Comparison of ENCODE assay signal across 8 cellular contexts in genomic region chr17:48457080-48457836, GRCh38. TPM values are rescaled to one million over a fixed set of nuclear protein-coding genes. Genes with fewer than 3 reads are reported as not detected.
DNase-seq lines count a peak whose midpoint lies in the region; ATAC-seq and TF ChIP-seq lines count a peak whose summit lies in the region.

No MANE protein-coding gene starts in this region.

- H4K20me1 ChIP-seq in Loucy (ENCODE audit: insufficient read depth, low read length, poor library complexity, severe bottlenecking): no peaks in the 10 kb centered on the region

- no peaks in the 10 kb centered on the region for H3K79me2 ChIP-seq in Loucy (ENCODE audit: insufficient read depth, low read length)

- H2AFZ ChIP-seq in Loucy (ENCODE audit: low read length): no peak overlapping the region

- CTCF ChIA-PET in activated naive CD4-positive, alpha-beta T cell treated with anti-CD3 and anti-CD28 coated beads, Interleukin-2, amount 10 ng/mL, durations not matched to agents 7 days and 5 days (lab: Charles Lee): interaction anchor here (0.6 to 2.7 kb wide), 24 partner anchors 9 to 136 kb away, joined by 3 to 33 read pairs (median 4); partner anchors contain the start of gene HOXB5

- no peaks in the 10 kb centered on the region for H3K9me3 ChIP-seq in Loucy (ENCODE audit: insufficient read depth, low read depth, low read length)

- H3K36me3 ChIP-seq in Loucy (ENCODE audit: insufficient read depth, low read length): no peaks in the 10 kb centered on the region

- peak; percentile 59 for DNase-seq in A172 (ENCODE audit: low spot score)
- peak; percentile 53 for DNase-seq in GM13977 (ENCODE audit: low spot score)
- DNase-seq in SKM-1 (lab: John Stamatoyannopoulos, UW; ENCODE audit: unreplicated experiment): peak; percentile 12
- DNase-seq in activated naive CD4-positive, alpha-beta T cell treated with anti-CD3 and anti-CD28 coated beads, Interleukin-2, amount 10 ng/mL, durations not matched to agents 7 days and 5 days: peak; percentile 80
- DNase-seq in left cardiac atrium: peak; percentile 56
- peak; percentile 82 for DNase-seq in retina

- H3K4me3 Mint-ChIP-seq in activated naive CD4-positive, alpha-beta T cell treated with anti-CD3 and anti-CD28 coated beads, Interleukin-2, amount 10 ng/mL, durations not matched to agents 7 days and 5 days: peak overlapping the region; percentile 61

- peak; percentile 97 for TF ChIP-seq CTCF in GM13977 (IDR thresholded peaks at IDR 0.05; ENCODE audit: extremely low read depth, insufficient read depth, missing control alignments)
- peak; percentile 99 for TF ChIP-seq CTCF in Loucy (conservative IDR thresholded peaks at IDR 0.05; ENCODE audit: low read length)

- in situ Hi-C loops in GM13977 (cut with MboI; ENCODE audit: low pct_unique_long_range_greater_than_20kb, low sequenced_read_pairs, unreplicated experiment): no loop called here

- peaks cover 5% of the 10 kb centered on the region for H3K27me3 Mint-ChIP-seq in activated naive CD4-positive, alpha-beta T cell treated with anti-CD3 and anti-CD28 coated beads, Interleukin-2, amount 10 ng/mL, durations not matched to agents 7 days and 5 days

- peaks cover 15% of the 10 kb centered on the region for H3K36me3 Mint-ChIP-seq in activated naive CD4-positive, alpha-beta T cell treated with anti-CD3 and anti-CD28 coated beads, Interleukin-2, amount 10 ng/mL, durations not matched to agents 7 days and 5 days

- peak overlapping the region; percentile 61 for H3K27ac Mint-ChIP-seq in activated naive CD4-positive, alpha-beta T cell treated with anti-CD3 and anti-CD28 coated beads, Interleukin-2, amount 10 ng/mL, durations not matched to agents 7 days and 5 days

- no peaks in the 10 kb centered on the region for H3K9me2 ChIP-seq in Loucy (replicated peaks; ENCODE audit: low read depth, low read length)

- peaks cover 13% of the 10 kb centered on the region for H3F3A ChIP-seq in Loucy (ENCODE audit: low read depth)

- H3K9me3 Mint-ChIP-seq in activated naive CD4-positive, alpha-beta T cell treated with anti-CD3 and anti-CD28 coated beads, Interleukin-2, amount 10 ng/mL, durations not matched to agents 7 days and 5 days: peaks cover 4% of the 10 kb centered on the region

- H3K4me1 ChIP-seq in Loucy (ENCODE audit: insufficient read depth, low read length, poor library complexity, severe bottlenecking): peaks cover 48% of the 10 kb centered on the region

- peak overlapping the region; percentile 20 for H3K4me3 ChIP-seq in Loucy (ENCODE audit: low read length, poor library complexity, severe bottlenecking)

- H3K4me1 Mint-ChIP-seq in activated naive CD4-positive, alpha-beta T cell treated with anti-CD3 and anti-CD28 coated beads, Interleukin-2, amount 10 ng/mL, durations not matched to agents 7 days and 5 days: peaks cover 61% of the 10 kb centered on the region

- intact Hi-C loops in left cardiac atrium (cut with DNase I): loop anchor here in 1 of 2 donors (5.0 kb wide), 1 partner anchor 200 kb away; no protein-coding TSS in a partner anchor

- H3K9ac ChIP-seq in Loucy (ENCODE audit: low read depth, low read length, poor library complexity, severe bottlenecking): no peak overlapping the region

- H3K27me3 ChIP-seq in Loucy (ENCODE audit: insufficient read depth, low read length, poor library complexity, severe bottlenecking): no peaks in the 10 kb centered on the region

- peak; percentile 79 to 86 for ATAC-seq in left cardiac atrium
- ATAC-seq in HG03520 (IDR thresholded peaks at IDR 0.05; ENCODE audit: unreplicated experiment): no peak

- H3K4me2 ChIP-seq in Loucy (ENCODE audit: low read depth, low read length, poor library complexity, severe bottlenecking): peak overlapping the region; percentile 49

RNA-seq across cellular contexts. Expression of gene SKAP1, which starts 27.2 kb away (rescaled TPM):
- 2.6 TPM in 1 of 2 replicates, not detected in the other for total RNA-seq in A172 (2014; rRNA removed; shearing (Covaris generic))
- under 1 TPM; 0.31 to 0.88 TPM for total RNA-seq in left cardiac atrium

Comparison
In these comparisons a context has a peak if more than half of its experiments do, and no peak if none do; other contexts are left out.
1. DNase-seq: peak in every context shown above with its lines; median percentile 82 in retina; 80 in activated naive CD4-positive, alpha-beta T cell treated with anti-CD3 and anti-CD28 coated beads, Interleukin-2, amount 10 ng/mL, durations not matched to agents 7 days and 5 days; 59 in A172; 56 in left cardiac atrium; 53 in GM13977; 12 in SKM-1.